28 cellular contexts compared by ENCODE assay signal in genomic region chr18:69495841-69496533, GRCh38.
"Had no signal": no experiment of that assay in that cellular context is flagged by ENCODE, and none has a peak within 500 bp of the region (broad histone marks: within the 10 kb centered on the region; RNA-seq: fewer than 3 reads in every experiment).

No MANE protein-coding gene starts in this region.

- H3K27me3 ChIP-seq: brain microvascular endothelial cell had no signal

- DNase-seq: activated CD4-positive, alpha-beta memory T cell treated with anti-CD3 and anti-CD28 coated beads, Interleukin-2, amount 10 ng/mL, durations not matched to agents 7 days and 5 days; activated CD4-positive, alpha-beta T cell treated with anti-CD3 and anti-CD28 coated beads for 1 hour; activated CD4-positive, alpha-beta T cell treated with anti-CD3 and anti-CD28 coated beads for 48 hours; activated CD4-positive, CD25-positive, alpha-beta regulatory T cell; activated CD8-positive, alpha-beta memory T cell treated with anti-CD3 and anti-CD28 coated beads for 24 hours; activated CD8-positive, alpha-beta memory T cell treated with anti-CD3 and anti-CD28 coated beads, Interleukin-2, amount 10 ng/mL, durations not matched to agents 7 days and 5 days; activated CD8-positive, alpha-beta memory T cell treated with anti-CD3 and anti-CD28 coated beads, Interleukin-2, amount 50 U/mL, for 48 hours; activated effector memory CD4-positive, alpha-beta T cell treated with Interleukin-2 at 50 U/mL for 16 hours; activated naive CD4-positive, alpha-beta T cell treated with anti-CD3 and anti-CD28 coated beads, Interleukin-2, amount 10 ng/mL, durations not matched to agents 7 days and 5 days; activated naive CD8-positive, alpha-beta T cell treated with anti-CD3 and anti-CD28 coated beads, Interleukin-2, amount 50 U/mL, for 24 hours; activated T-cell treated with anti-CD3 and anti-CD28 coated beads, Interleukin-2, amount 50 U/mL, for 48 hours; anterior cingulate cortex; brain microvascular endothelial cell; central memory CD4-positive, alpha-beta T cell; KBM-7; NCI-H1105; NCI-H1417 treated with DMSO at 0.1 percent for 48 hours; NCI-H187 treated with DMSO at 0.1 percent for 48 hours; NCI-H2081; NCI-H2171 treated with DMSO at 0.1 percent for 48 hours; NCI-H345; NCI-H526 treated with DMSO at 0.1 percent for 48 hours; NCI-H82; Right ventricle myocardium superior; T1000; WERI-Rb-1 had no signal

- H3K36me3 ChIP-seq: brain microvascular endothelial cell, WERI-Rb-1 had no signal

- H3K27ac ChIP-seq: brain microvascular endothelial cell, RWPE1, WERI-Rb-1 had no signal

- ATAC-seq: activated CD8-positive, alpha-beta memory T cell treated with anti-CD3 and anti-CD28 coated beads, Interleukin-2, amount 10 ng/mL, durations not matched to agents 7 days and 5 days; Panc1 had no signal
